8 cellular contexts compared by ENCODE assay signal in the genomic region with DNA sequence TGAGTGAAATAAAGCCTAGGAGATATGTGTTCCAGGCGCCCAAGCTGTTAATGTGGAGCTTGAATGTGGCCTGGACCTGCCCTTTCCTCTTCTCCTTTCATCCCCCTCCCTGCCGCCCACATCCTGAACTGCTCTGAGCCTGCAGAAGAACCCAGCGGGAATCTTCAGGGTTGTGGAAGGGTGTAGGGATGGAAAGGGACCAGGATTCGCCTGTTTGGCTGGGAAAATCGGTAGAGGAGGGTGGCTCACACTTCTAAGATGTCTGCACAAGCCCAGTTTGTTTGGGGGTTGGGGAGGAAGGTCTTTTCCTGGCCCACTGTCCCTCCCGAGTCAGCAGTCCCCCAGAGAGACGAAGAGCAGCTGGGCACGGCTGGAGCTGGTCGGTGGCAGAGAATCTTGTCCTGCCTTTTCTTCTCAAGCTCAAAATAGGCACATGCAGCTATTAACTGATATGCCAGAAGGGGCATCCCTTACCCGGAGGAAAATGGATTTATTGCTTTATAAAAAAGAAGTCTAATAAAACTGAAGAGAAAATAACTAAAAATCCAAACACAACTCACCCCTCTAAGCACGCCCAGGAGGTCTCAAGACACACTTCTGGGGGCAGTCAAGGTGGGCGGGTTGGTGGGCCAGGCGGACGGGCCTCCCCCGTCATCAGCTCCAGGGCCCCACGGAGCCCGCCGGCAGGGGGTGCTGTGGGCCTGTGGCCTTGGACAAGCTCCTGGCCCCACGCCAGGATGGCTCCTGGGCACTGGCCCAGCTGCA.
A peak's percentile ranks its signal among the peaks of the same experiment; 100 is the strongest.
DNase-seq lines count a peak whose midpoint lies in the region; ATAC-seq and TF ChIP-seq lines count a peak whose summit lies in the region.

No MANE protein-coding gene starts in this region.

- H3K36me3 ChIP-seq in endocrine pancreas (ENCODE audit: control insufficient read depth, insufficient read depth, low read length): no peaks in the 10 kb centered on the region

- peak overlapping the region; percentile 49 for H3K27ac Mint-ChIP-seq in stimulated activated memory B cell treated with anti-CD40 and anti-IgM and Interleukin-4, amounts not matched to agents 10 μg/mL and 1 μg/mL and 100 μg/mL, for 72 hours

- no peaks in the 10 kb centered on the region for H3K27me3 ChIP-seq in endocrine pancreas (ENCODE audit: control insufficient read depth, insufficient read depth, low read length)

- no peak overlapping the region for H3K4me3 Mint-ChIP-seq in stimulated activated memory B cell treated with anti-CD40 and anti-IgM and Interleukin-4, amounts not matched to agents 10 μg/mL and 1 μg/mL and 100 μg/mL, for 72 hours

- TF ChIP-seq CTCF in AG09309 (IDR thresholded peaks at IDR 0.05; ENCODE audit: control insufficient read depth, insufficient read depth, low read depth, low read length, missing control alignments): peak; percentile 94

- DNase-seq in AG09309 (ENCODE audit: low read depth): no peak
- peak; percentile 62 for DNase-seq in NCI-H69 (lab: John Stamatoyannopoulos, UW)
- DNase-seq in activated CD8-positive, alpha-beta memory T cell treated with anti-CD3 and anti-CD28 coated beads for 48 hours (ENCODE audit: low read depth in 2 of 3, low spot score in 2 of 3): peak; percentile 60 to 79 (median 70)
- DNase-seq in midbrain (lab: John Stamatoyannopoulos, UW): peak; percentile 88

- H3K27me3 Mint-ChIP-seq in stimulated activated memory B cell treated with anti-CD40 and anti-IgM and Interleukin-4, amounts not matched to agents 10 μg/mL and 1 μg/mL and 100 μg/mL, for 72 hours: no peaks in the 10 kb centered on the region

- peaks cover 40% of the 10 kb centered on the region for H3K4me1 Mint-ChIP-seq in stimulated activated memory B cell treated with anti-CD40 and anti-IgM and Interleukin-4, amounts not matched to agents 10 μg/mL and 1 μg/mL and 100 μg/mL, for 72 hours

- no peaks in the 10 kb centered on the region for H3K9me3 ChIP-seq in endocrine pancreas (ENCODE audit: control insufficient read depth, low read length)

- peak; percentile 50 for ATAC-seq in GM21423 (IDR thresholded peaks at IDR 0.05; ENCODE audit: unreplicated experiment)
- peak; percentile 76 for ATAC-seq in stimulated activated memory B cell treated with anti-CD40 and anti-IgM and Interleukin-4, amounts not matched to agents 10 μg/mL and 1 μg/mL and 100 μg/mL, for 72 hours
- ATAC-seq in GM21786 (IDR thresholded peaks at IDR 0.05; ENCODE audit: unreplicated experiment): no peak

- H3K4me1 ChIP-seq in endocrine pancreas (ENCODE audit: control insufficient read depth, insufficient read depth, low read length): no peaks in the 10 kb centered on the region

- H3K36me3 Mint-ChIP-seq in stimulated activated memory B cell treated with anti-CD40 and anti-IgM and Interleukin-4, amounts not matched to agents 10 μg/mL and 1 μg/mL and 100 μg/mL, for 72 hours: peaks cover 25% of the 10 kb centered on the region

- peak overlapping the region; percentile 30 for H3K9ac ChIP-seq in endocrine pancreas (ENCODE audit: control insufficient read depth, insufficient read depth, low read length)

- H3K4me3 ChIP-seq in AG09309 (ENCODE audit: control insufficient read depth, low read depth, low read length): no peak overlapping the region
- no peak overlapping the region for H3K4me3 ChIP-seq in endocrine pancreas (ENCODE audit: control insufficient read depth, insufficient read depth, low read length)

- H3K9me3 Mint-ChIP-seq in stimulated activated memory B cell treated with anti-CD40 and anti-IgM and Interleukin-4, amounts not matched to agents 10 μg/mL and 1 μg/mL and 100 μg/mL, for 72 hours: no peaks in the 10 kb centered on the region
